In the genomic region with DNA sequence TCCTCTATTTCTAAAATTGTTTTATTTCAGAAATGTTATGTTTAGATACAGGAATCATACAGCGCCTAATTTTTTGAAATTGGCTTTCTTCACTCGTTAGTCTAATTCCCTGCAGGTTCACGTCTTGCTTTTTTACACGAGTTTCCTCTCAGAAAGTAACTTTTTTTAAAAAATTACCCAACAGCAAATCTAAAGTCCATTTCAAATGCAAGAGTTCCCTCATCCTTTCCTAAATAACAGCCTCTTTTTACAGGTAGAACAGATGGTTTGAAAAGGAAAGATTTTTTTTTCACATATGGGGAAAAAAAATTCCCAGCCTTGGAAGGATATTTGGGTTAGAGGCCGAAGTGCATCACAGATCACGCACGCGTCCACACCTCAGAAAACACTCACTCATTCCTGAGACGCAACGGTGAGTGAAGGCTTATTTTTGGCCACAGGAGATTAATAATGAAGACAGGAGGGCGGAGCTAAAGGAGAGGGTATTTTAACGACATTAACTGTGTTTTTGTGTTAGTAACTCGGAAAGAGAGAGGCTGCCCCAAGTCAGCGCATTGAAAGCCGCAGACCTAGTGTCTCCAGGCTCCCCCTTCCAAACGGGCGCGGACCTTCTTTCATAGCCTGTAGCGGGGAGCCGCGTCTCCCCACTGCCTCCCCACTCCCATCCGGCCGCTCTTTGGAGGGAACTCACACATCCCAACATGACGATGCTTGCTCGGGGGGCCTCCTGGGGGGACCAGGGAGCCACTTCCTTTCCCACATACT, we compare ENCODE assay signal across 10 cellular contexts. TPM values are rescaled to one million over a fixed set of nuclear protein-coding genes. Genes with fewer than 3 reads are reported as not detected.
A peak's percentile ranks its signal among the peaks of the same experiment; 100 is the strongest.
DNase-seq lines count a peak whose midpoint lies in the region; ATAC-seq and TF ChIP-seq lines count a peak whose summit lies in the region.
"Had no signal": no experiment of that assay in that cellular context is flagged by ENCODE, and none has a peak within 500 bp of the region (broad histone marks: within the 10 kb centered on the region; RNA-seq: fewer than 3 reads in every experiment).

No MANE protein-coding gene starts in this region.

- no peak for TF ChIP-seq POLR2A in Peyer's patch (IDR thresholded peaks at IDR 0.05)

- H3K36me3 ChIP-seq in Peyer's patch, result no peaks in the 10 kb centered on the region

- H3K9me3 ChIP-seq in Peyer's patch, result no peaks in the 10 kb centered on the region

- DNase-seq in NCI-H1417 (lab: John Stamatoyannopoulos, UW) (peak in 2 of 3 experiments; percentile 42 to 64), NCI-H1417 treated with DMSO at 0.1 percent for 48 hours (lab: John Stamatoyannopoulos, UW) (no peak), Peyer's patch (no peak), epithelial cell of prostate (ENCODE audit: low read depth, low spot score) (no peak), sciatic nerve (ENCODE audit: low spot score) (peak; percentile 49), SW 1271 (lab: John Stamatoyannopoulos, UW) (no peak), HuH-7 (ENCODE audit: low spot score) (no peak)

- TF ChIP-seq CTCF in Peyer's patch (IDR thresholded peaks at IDR 0.05), result no peak

- H3K4me1 ChIP-seq in Peyer's patch, result peaks cover 0 to 49% (median 12%) of the 10 kb centered on the region in 4 donors
- H3K4me1 ChIP-seq: parathyroid adenoma had no signal

- no peak for ATAC-seq in sciatic nerve
- no peak for ATAC-seq in GM18907 (IDR thresholded peaks at IDR 0.05; ENCODE audit: unreplicated experiment)

- intact Hi-C loops in sciatic nerve (cut with DNase I), result no loop called here

- H3K4me3 ChIP-seq in Peyer's patch, result peak overlapping the region in 2 of 4 donors; percentile 76 to 84

- peak overlapping the region in 3 of 4 donors; percentile 77 to 92 (median 86) for H3K27ac ChIP-seq in Peyer's patch
- peak overlapping the region; percentile 86 for H3K27ac ChIP-seq in epithelial cell of prostate
- H3K27ac ChIP-seq: parathyroid adenoma had no signal

- peaks cover 0 to 22% of the 10 kb centered on the region in 2 donors for H3K27me3 ChIP-seq in Peyer's patch

RNA-seq across cellular contexts. Expression of a gene that starts 0.9 kb away (rescaled TPM):
- 10 to 100 TPM in 3 of 4 donors, 1 to 10 TPM in 1; 5.0 to 62.5 (median 31.3) TPM for total RNA-seq in Peyer's patch
- total RNA-seq in sciatic nerve, result 0.09 TPM
- total RNA-seq: T-helper 2 cell treated with Interferon-gamma antibody and Interleukin-4, amounts not matched to agents 100 ng/mL and 5 ng/mL, for 36 hours had no signal

Comparison
In these comparisons a context has a peak if more than half of its experiments do, and no peak if none do; other contexts are left out.
1. DNase-seq: peak in NCI-H1417 (2 of 3) and sciatic nerve (single experiment); none in NCI-H1417 treated with DMSO at 0.1 percent for 48 hours (single experiment), Peyer's patch (0 of 3), epithelial cell of prostate (single experiment), SW 1271 (0 of 2) and HuH-7 (single experiment).